ENCODE assay signal across 1 cellular context in genomic region chr3:57157666-57158065, GRCh38.
TF ChIP-seq lines count a peak whose summit lies in the region.

No MANE protein-coding gene starts in this region.

TF ChIP-seq in WTC11, 78 proteins besides CTCF, POLR2A, EP300 and RAD21 (continued from another document):
- TF ChIP-seq ZNF219 (CRISPR knock-in tag; IDR thresholded peaks at IDR 0.05; ENCODE audit: borderline replicate concordance) = no peak
- TF ChIP-seq TEAD1 (CRISPR knock-in tag; IDR thresholded peaks at IDR 0.05) = no peak
